Comparison of ENCODE assay signal across 19 cellular contexts in the genomic region with DNA sequence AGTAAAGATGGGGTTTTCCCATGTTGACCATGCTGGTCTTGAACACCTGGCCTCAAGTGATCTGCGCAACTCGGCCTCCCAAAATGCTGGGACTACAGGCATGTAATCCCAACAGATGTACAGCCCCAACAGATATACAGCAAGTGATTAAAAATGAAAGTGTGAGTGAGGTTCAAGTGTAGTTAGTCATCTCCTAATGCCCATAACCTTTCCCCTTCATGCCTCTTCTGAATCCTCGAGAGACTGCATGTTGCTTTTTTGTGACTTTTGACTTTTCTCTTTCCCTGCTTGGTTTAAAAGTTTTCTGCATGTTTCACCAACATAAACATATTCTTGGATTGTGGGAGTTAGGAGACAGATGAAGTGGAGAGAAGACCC. TPM values are rescaled to one million over a fixed set of nuclear protein-coding genes. Genes with fewer than 3 reads are reported as not detected.
DNase-seq lines count a peak whose midpoint lies in the region; ATAC-seq and TF ChIP-seq lines count a peak whose summit lies in the region.
"Had no signal": no experiment of that assay in that cellular context is flagged by ENCODE, and none has a peak within 500 bp of the region (broad histone marks: within the 10 kb centered on the region; RNA-seq: fewer than 3 reads in every experiment).

No MANE protein-coding gene starts in this region.

- CTCF ChIA-PET in activated CD4-positive, alpha-beta T cell treated with anti-CD3 and anti-CD28 coated beads for 36 hours (lab: Charles Lee), result no interaction called here

- no peaks in the 10 kb centered on the region for H3K9me3 Mint-ChIP-seq in activated CD4-positive, alpha-beta T cell treated with anti-CD3 and anti-CD28 coated beads for 36 hours (ENCODE audit: low read depth)
- H3K9me3 Mint-ChIP-seq in chondrocyte (ENCODE audit: low read depth), result no peaks in the 10 kb centered on the region
- H3K9me3 Mint-ChIP-seq: T-helper 2 cell treated with Interferon-gamma antibody and Interleukin-4, amounts not matched to agents 5 μg/mL and 100 μg/mL, for 36 hours had no signal

- peaks cover 4% of the 10 kb centered on the region for H3K4me1 Mint-ChIP-seq in activated CD4-positive, alpha-beta T cell treated with anti-CD3 and anti-CD28 coated beads for 36 hours
- peaks cover 23% of the 10 kb centered on the region for H3K4me1 Mint-ChIP-seq in chondrocyte (ENCODE audit: low read depth)
- H3K4me1 Mint-ChIP-seq: activated CD4-positive, alpha-beta memory T cell treated with anti-CD3 and anti-CD28 coated beads, Interleukin-2, amount 10 ng/mL, durations not matched to agents 7 days and 5 days had no signal

- H3K27me3 Mint-ChIP-seq in activated CD4-positive, alpha-beta T cell treated with anti-CD3 and anti-CD28 coated beads for 36 hours, result peaks cover 14% of the 10 kb centered on the region
- H3K27me3 Mint-ChIP-seq in chondrocyte (ENCODE audit: low read depth), result no peaks in the 10 kb centered on the region
- H3K27me3 Mint-ChIP-seq: activated CD4-positive, alpha-beta memory T cell treated with anti-CD3 and anti-CD28 coated beads, Interleukin-2, amount 10 ng/mL, durations not matched to agents 7 days and 5 days; natural killer cell treated with Interleukin-12 subunit alpha and Interleukin-12 subunit beta and Interleukin-15 and Interleukin-18, amount 100 ng/mL, for 72 hours had no signal

- no peak overlapping the region for H3K27ac Mint-ChIP-seq in activated CD4-positive, alpha-beta T cell treated with anti-CD3 and anti-CD28 coated beads for 36 hours
- H3K27ac Mint-ChIP-seq in chondrocyte (ENCODE audit: unreplicated experiment), result peak overlapping the region; percentile 9
- H3K27ac Mint-ChIP-seq: activated CD4-positive, alpha-beta memory T cell treated with anti-CD3 and anti-CD28 coated beads, Interleukin-2, amount 10 ng/mL, durations not matched to agents 7 days and 5 days; natural killer cell treated with Interleukin-12 subunit alpha and Interleukin-12 subunit beta and Interleukin-15 and Interleukin-18, amount 100 ng/mL, for 72 hours; T-helper 2 cell treated with Interferon-gamma antibody and Interleukin-4, amounts not matched to agents 5 μg/mL and 100 μg/mL, for 36 hours had no signal

- TF ChIP-seq CTCF in chondrocyte (IDR thresholded peaks at IDR 0.05), result no peak

- H3K36me3 Mint-ChIP-seq in activated CD4-positive, alpha-beta T cell treated with anti-CD3 and anti-CD28 coated beads for 36 hours (ENCODE audit: low read depth), result no peaks in the 10 kb centered on the region
- H3K36me3 Mint-ChIP-seq in chondrocyte (ENCODE audit: low read depth), result no peaks in the 10 kb centered on the region
- H3K36me3 Mint-ChIP-seq: natural killer cell treated with Interleukin-12 subunit alpha and Interleukin-12 subunit beta and Interleukin-15 and Interleukin-18, amount 100 ng/mL, for 72 hours had no signal

- ATAC-seq in activated CD4-positive, alpha-beta T cell treated with anti-CD3 and anti-CD28 coated beads for 36 hours, result peak; percentile 53
- peak; percentile 73 for ATAC-seq in HG03432 (IDR thresholded peaks at IDR 0.05; ENCODE audit: unreplicated experiment)
- ATAC-seq: natural killer cell treated with Interleukin-12 subunit alpha and Interleukin-12 subunit beta and Interleukin-15 and Interleukin-18, amount 100 ng/mL, for 72 hours had no signal

- no peak for DNase-seq in activated CD4-positive, alpha-beta T cell treated with anti-CD3 and anti-CD28 coated beads for 36 hours
- no peak for DNase-seq in activated CD4-positive, alpha-beta T cell treated with anti-CD3 and anti-CD28 coated beads, Interleukin-2, amount 50 U/mL, for 4 hours
- DNase-seq in chondrocyte (ENCODE audit: low spot score), result no peak
- peak; percentile 18 for DNase-seq in smooth muscle cell of the brain vasculature (ENCODE audit: low read depth, low spot score)
- DNase-seq in middle frontal gyrus (ENCODE audit: extremely low spot score, low spot score), result no peak
- DNase-seq in activated gamma-delta T cell treated with Interleukin-2 at 50 U/mL for 16 hours, result no peak
- DNase-seq in NAMALWA (ENCODE audit: low spot score), result no peak
- DNase-seq: activated CD4-positive, alpha-beta memory T cell treated with anti-CD3 and anti-CD28 coated beads, Interleukin-2, amount 10 ng/mL, durations not matched to agents 7 days and 5 days; activated naive CD4-positive, alpha-beta T cell treated with anti-CD3 and anti-CD28 coated beads, Interleukin-2, amount 50 U/mL, for 16 hours; activated T-cell treated with anti-CD3 and anti-CD28 coated beads, Interleukin-2, amount 50 U/mL, for 1 hour; BE2C; islet precursor cell; NCI-H1417 treated with DMSO at 0.1 percent for 48 hours; NCI-H2171 treated with DMSO at 0.1 percent for 48 hours; NCI-H748 treated with DMSO at 0.1 percent for 48 hours; spleen had no signal

- H3K4me3 Mint-ChIP-seq in activated CD4-positive, alpha-beta T cell treated with anti-CD3 and anti-CD28 coated beads for 36 hours, result no peak overlapping the region
- H3K4me3 Mint-ChIP-seq in chondrocyte (ENCODE audit: unreplicated experiment), result no peak overlapping the region
- H3K4me3 Mint-ChIP-seq: activated CD4-positive, alpha-beta memory T cell treated with anti-CD3 and anti-CD28 coated beads, Interleukin-2, amount 10 ng/mL, durations not matched to agents 7 days and 5 days; natural killer cell treated with Interleukin-12 subunit alpha and Interleukin-12 subunit beta and Interleukin-15 and Interleukin-18, amount 100 ng/mL, for 72 hours; T-helper 2 cell treated with Interferon-gamma antibody and Interleukin-4, amounts not matched to agents 5 μg/mL and 100 μg/mL, for 36 hours had no signal

- intact Hi-C loops in activated CD4-positive, alpha-beta T cell treated with anti-CD3 and anti-CD28 coated beads for 36 hours (cut with DNase I, micrococcal nuclease), result no loop called here

- POLR2A ChIA-PET in activated CD4-positive, alpha-beta T cell treated with anti-CD3 and anti-CD28 coated beads for 36 hours (lab: Charles Lee), result no interaction called here

RNA-seq across cellular contexts. Expression of a gene that starts 31.2 kb away (rescaled TPM):
- total RNA-seq in activated CD4-positive, alpha-beta T cell treated with anti-CD3 and anti-CD28 coated beads for 36 hours, result not detected
- total RNA-seq in chondrocyte, result not detected in 3 replicates
- total RNA-seq: activated CD4-positive, alpha-beta memory T cell treated with anti-CD3 and anti-CD28 coated beads, Interleukin-2, amount 10 ng/mL, durations not matched to agents 7 days and 5 days; natural killer cell treated with Interleukin-12 subunit alpha and Interleukin-12 subunit beta and Interleukin-15 and Interleukin-18, amount 100 ng/mL, for 72 hours had no signal
